15 cellular contexts compared by ENCODE assay signal in the genomic region with DNA sequence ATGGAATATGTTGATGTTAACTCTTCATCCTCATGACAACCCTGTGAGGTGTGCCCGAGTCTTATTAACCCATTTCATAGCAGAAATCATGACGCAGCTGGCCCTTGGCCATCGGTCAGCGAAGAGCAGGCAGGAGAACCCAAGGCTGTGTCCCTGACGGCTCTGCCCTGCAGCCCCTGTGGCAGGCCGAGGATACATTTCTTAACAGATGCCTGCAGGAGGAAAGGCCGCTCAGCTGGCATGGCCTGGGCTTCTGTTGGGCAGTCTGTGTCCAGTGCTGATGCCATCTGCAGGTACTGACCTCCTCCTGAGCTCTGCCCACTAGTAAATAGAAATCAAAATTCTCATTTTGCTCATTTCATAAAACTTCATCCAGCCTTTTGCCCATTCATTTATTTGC. TPM values are rescaled to one million over a fixed set of nuclear protein-coding genes. Genes with fewer than 3 reads are reported as not detected.
DNase-seq lines count a peak whose midpoint lies in the region; ATAC-seq and TF ChIP-seq lines count a peak whose summit lies in the region.
"Had no signal": no experiment of that assay in that cellular context is flagged by ENCODE, and none has a peak within 500 bp of the region (broad histone marks: within the 10 kb centered on the region; RNA-seq: fewer than 3 reads in every experiment).

No MANE protein-coding gene starts in this region.

- H3K4me3 Mint-ChIP-seq in neural progenitor cell (no peak overlapping the region), chondrocyte (ENCODE audit: unreplicated experiment) (no peak overlapping the region)
- H3K4me3 Mint-ChIP-seq: CD14-positive monocyte; CD4-positive, alpha-beta T cell; CD8-positive, alpha-beta memory T cell had no signal

- H3K4me1 ChIP-seq in BLaER1 treated with 17β-estradiol and CSF1 and Interleukin-3, amounts not matched to agents 10 nM and 100 nM = peaks cover 13 to 26% (median 19%) of the 10 kb centered on the region in 10 experiments
- peaks cover 3% of the 10 kb centered on the region for H3K4me1 ChIP-seq in neural progenitor cell

- H3K4me1 Mint-ChIP-seq in neural progenitor cell (peaks cover 16% of the 10 kb centered on the region), chondrocyte (ENCODE audit: low read depth) (peaks cover 8% of the 10 kb centered on the region)

- no peak overlapping the region for H3K9ac ChIP-seq in BLaER1 treated with 17β-estradiol and CSF1 and Interleukin-3, amounts not matched to agents 10 nM and 100 nM
- H3K9ac ChIP-seq in neural progenitor cell = no peak overlapping the region

- peaks cover 9% of the 10 kb centered on the region for H3K79me2 ChIP-seq in neural progenitor cell (ENCODE audit: low read depth)

- H3K36me3 Mint-ChIP-seq in neural progenitor cell = no peaks in the 10 kb centered on the region
- peaks cover 1% of the 10 kb centered on the region for H3K36me3 Mint-ChIP-seq in chondrocyte (ENCODE audit: low read depth)
- H3K36me3 Mint-ChIP-seq: CD14-positive monocyte; CD8-positive, alpha-beta memory T cell had no signal

- H3K27me3 Mint-ChIP-seq in neural progenitor cell (ENCODE audit: insufficient read depth, low read depth) = no peaks in the 10 kb centered on the region
- peaks cover 6% of the 10 kb centered on the region for H3K27me3 Mint-ChIP-seq in chondrocyte (ENCODE audit: low read depth)

- no peak overlapping the region for H3K27ac ChIP-seq in BLaER1 treated with 17β-estradiol and CSF1 and Interleukin-3, amounts not matched to agents 10 nM and 100 nM
- H3K27ac ChIP-seq in neural progenitor cell = no peak overlapping the region

- H3K9me3 Mint-ChIP-seq in neural progenitor cell (no peaks in the 10 kb centered on the region), chondrocyte (ENCODE audit: low read depth) (no peaks in the 10 kb centered on the region)
- H3K9me3 Mint-ChIP-seq: CD4-positive, alpha-beta T cell; CD8-positive, alpha-beta memory T cell had no signal

- in situ Hi-C loops in G401 (cut with HindIII; ENCODE audit: low sequenced_read_pairs) = no loop called here

- peaks cover 6% of the 10 kb centered on the region for H3F3A ChIP-seq in neural progenitor cell (ENCODE audit: low read depth)

- H3K9me3 ChIP-seq in BLaER1 treated with 17β-estradiol and CSF1 and Interleukin-3, amounts not matched to agents 10 nM and 100 nM (replicated peaks in 1 of 11) = no peaks in the 10 kb centered on the region
- no peaks in the 10 kb centered on the region for H3K9me3 ChIP-seq in neural progenitor cell (ENCODE audit: low read depth)

- peak overlapping the region in 8 of 11 experiments; percentile 37 to 75 (median 60); a peak in 14 of 22 replicates for H3K4me2 ChIP-seq in BLaER1 treated with 17β-estradiol and CSF1 and Interleukin-3, amounts not matched to agents 10 nM and 100 nM
- H3K4me2 ChIP-seq in neural progenitor cell = no peak overlapping the region

- DNase-seq in G401 (ENCODE audit: low spot score) (peak; percentile 89), cerebellar nuclear complex (lab: John Stamatoyannopoulos, UW) (peak; percentile 32 to 65), neural progenitor cell (ENCODE audit: low spot score) (no peak), chondrocyte (ENCODE audit: low spot score) (no peak)
- DNase-seq: CD4-positive, alpha-beta T cell; CD8-positive, alpha-beta memory T cell; DMS53; DMS79 treated with DMSO at 0.1 percent for 48 hours; GOT3; HCEC 1CT had no signal

- TF ChIP-seq CTCF in neural progenitor cell (IDR thresholded peaks at IDR 0.05) (no peak), chondrocyte (IDR thresholded peaks at IDR 0.05) (no peak)

- H3K27ac Mint-ChIP-seq in neural progenitor cell (peak overlapping the region; percentile 15), chondrocyte (ENCODE audit: unreplicated experiment) (no peak overlapping the region)
- H3K27ac Mint-ChIP-seq: CD14-positive monocyte; CD4-positive, alpha-beta T cell had no signal

- H3K4me3 ChIP-seq in BLaER1 treated with 17β-estradiol and CSF1 and Interleukin-3, amounts not matched to agents 10 nM and 100 nM = no peak overlapping the region
- no peak overlapping the region for H3K4me3 ChIP-seq in neural progenitor cell

- H4K20me1 ChIP-seq in BLaER1 treated with 17β-estradiol and CSF1 and Interleukin-3, amounts not matched to agents 10 nM and 100 nM = peaks cover 0 to 16% (median 0%) of the 10 kb centered on the region in 11 experiments; a peak in 6 of 22 replicates
- H4K20me1 ChIP-seq in neural progenitor cell (ENCODE audit: low read depth) = peaks cover 31% of the 10 kb centered on the region

- no peak overlapping the region for H2AFZ ChIP-seq in neural progenitor cell (replicated peaks)

- H3K36me3 ChIP-seq in BLaER1 treated with 17β-estradiol and CSF1 and Interleukin-3, amounts not matched to agents 10 nM and 100 nM = no peaks in the 10 kb centered on the region
- H3K36me3 ChIP-seq in neural progenitor cell = no peaks in the 10 kb centered on the region

- peaks cover 18 to 29% (median 28%) of the 10 kb centered on the region in 11 experiments for H3K27me3 ChIP-seq in BLaER1 treated with 17β-estradiol and CSF1 and Interleukin-3, amounts not matched to agents 10 nM and 100 nM
- no peaks in the 10 kb centered on the region for H3K27me3 ChIP-seq in neural progenitor cell

- no peak for ATAC-seq in HG03571 (IDR thresholded peaks at IDR 0.05; ENCODE audit: unreplicated experiment)
- no peak for ATAC-seq in GM18517 (IDR thresholded peaks at IDR 0.05; ENCODE audit: unreplicated experiment)
- ATAC-seq in GM21529 (IDR thresholded peaks at IDR 0.05; ENCODE audit: unreplicated experiment) = no peak

RNA-seq across cellular contexts. Expression of gene MCF2L, which starts 35.4 kb away (rescaled TPM):
- total RNA-seq in G401 (2014; rRNA removed; shearing (Covaris generic)) = 2.8 and 4.7 TPM in 2 replicates
- 40.4 and 59.2 TPM in 2 replicates for total RNA-seq in neural progenitor cell (ENCODE audit: low replicate concordance)
- total RNA-seq in chondrocyte = 6.7 to 8.0 TPM (median 7.6 TPM) in 3 replicates

Comparison
In these comparisons a context has a peak if more than half of its experiments do, and no peak if none do; other contexts are left out.
1. DNase-seq: peak in G401 (single experiment) and cerebellar nuclear complex (2 of 2); none in neural progenitor cell (single experiment) and chondrocyte (single experiment).